In the genomic region with DNA sequence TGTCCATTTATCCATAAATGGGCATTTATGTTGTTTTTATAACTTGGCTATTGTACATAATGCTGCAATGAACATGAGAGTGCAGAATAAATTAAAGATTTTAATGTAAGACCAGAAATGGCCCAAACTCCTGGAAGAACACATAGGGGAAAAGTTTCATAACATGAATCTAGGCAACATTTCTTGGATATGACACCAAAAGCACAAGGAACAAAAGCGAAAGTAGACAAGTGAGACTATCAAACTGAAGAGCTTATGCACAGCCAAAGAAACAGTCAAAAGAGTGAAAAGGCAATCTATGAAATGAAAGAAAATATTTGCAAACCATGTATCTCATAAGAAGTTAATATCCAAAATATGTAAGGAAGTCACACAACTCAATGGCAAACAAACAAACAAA, we compare ENCODE assay signal across 1 cellular context.
TF ChIP-seq lines count a peak whose summit lies in the region.

No MANE protein-coding gene starts in this region.

TF ChIP-seq in SK-N-SH treated with all-trans-retinoic acid at 6 μM for 48 hours, 23 proteins besides CTCF, POLR2A, EP300 and RAD21 (continued from another document):
- no peak for TF ChIP-seq GLIS3 (CRISPR knock-in tag; IDR thresholded peaks at IDR 0.05)
- no peak for TF ChIP-seq CSDC2 (CRISPR knock-in tag; IDR thresholded peaks at IDR 0.05)
- no peak for TF ChIP-seq PPARA (CRISPR knock-in tag; IDR thresholded peaks at IDR 0.05; ENCODE audit: borderline replicate concordance)
- TF ChIP-seq ZNF8 (CRISPR knock-in tag; IDR thresholded peaks at IDR 0.05): no peak
- TF ChIP-seq, protein P1, sequence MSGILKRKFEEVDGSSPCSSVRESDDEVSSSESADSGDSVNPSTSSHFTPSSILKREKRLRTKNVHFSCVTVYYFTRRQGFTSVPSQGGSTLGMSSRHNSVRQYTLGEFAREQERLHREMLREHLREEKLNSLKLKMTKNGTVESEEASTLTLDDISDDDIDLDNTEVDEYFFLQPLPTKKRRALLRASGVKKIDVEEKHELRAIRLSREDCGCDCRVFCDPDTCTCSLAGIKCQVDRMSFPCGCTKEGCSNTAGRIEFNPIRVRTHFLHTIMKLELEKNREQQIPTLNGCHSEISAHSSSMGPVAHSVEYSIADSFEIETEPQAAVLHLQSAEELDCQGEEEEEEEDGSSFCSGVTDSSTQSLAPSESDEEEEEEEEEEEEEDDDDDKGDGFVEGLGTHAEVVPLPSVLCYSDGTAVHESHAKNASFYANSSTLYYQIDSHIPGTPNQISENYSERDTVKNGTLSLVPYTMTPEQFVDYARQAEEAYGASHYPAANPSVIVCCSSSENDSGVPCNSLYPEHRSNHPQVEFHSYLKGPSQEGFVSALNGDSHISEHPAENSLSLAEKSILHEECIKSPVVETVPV (CRISPR knock-in tag; IDR thresholded peaks at IDR 0.05): no peak
- no peak for TF ChIP-seq BACH2 (CRISPR knock-in tag; IDR thresholded peaks at IDR 0.05; ENCODE audit: borderline replicate concordance)
- no peak for TF ChIP-seq ZC3H10 (CRISPR knock-in tag; IDR thresholded peaks at IDR 0.05)
- no peak for TF ChIP-seq ZNF565 (CRISPR knock-in tag; conservative IDR thresholded peaks at IDR 0.05; ENCODE audit: low read depth)
